In the genomic region with DNA sequence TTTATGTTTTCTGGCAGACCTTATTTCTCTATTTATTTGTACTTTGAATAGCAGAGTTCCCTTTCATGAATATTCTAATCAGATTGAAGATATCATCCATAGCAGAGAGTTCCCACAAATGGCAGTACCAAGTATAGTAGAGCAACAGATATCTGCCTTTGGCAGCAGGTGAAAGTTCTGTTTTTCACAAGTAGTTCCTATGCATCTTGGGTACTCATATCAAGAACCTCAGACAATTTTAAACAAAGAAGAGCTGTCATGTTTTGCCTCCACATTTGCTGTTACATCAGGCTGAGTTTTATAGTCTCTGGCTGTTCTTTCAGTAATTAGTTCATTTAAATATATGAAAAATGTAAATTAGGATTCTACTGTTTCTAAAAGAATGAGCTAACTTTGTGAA, we compare ENCODE assay signal across 29 cellular contexts.
"Had no signal": no experiment of that assay in that cellular context is flagged by ENCODE, and none has a peak within 500 bp of the region (broad histone marks: within the 10 kb centered on the region; RNA-seq: fewer than 3 reads in every experiment).

No MANE protein-coding gene starts in this region.

- ATAC-seq: stimulated activated effector memory CD8-positive, alpha-beta T cell treated with anti-CD3 and anti-CD28 coated beads, Interleukin-12 subunit alpha, Interleukin-12 subunit beta, amount 100 ng/mL, for 72 hours; stimulated activated memory B cell treated with anti-CD40 and anti-IgM and Interleukin-4, amounts not matched to agents 10 μg/mL and 1 μg/mL and 100 μg/mL, for 72 hours; stimulated activated naive B cell treated with anti-CD40 and anti-IgM and Interleukin-4, amounts not matched to agents 10 μg/mL and 1 μg/mL and 100 μg/mL, for 72 hours; stimulated activated naive CD8-positive, alpha-beta T cell treated with anti-CD3 and anti-CD28 coated beads, Interleukin-15, amount 100 ng/mL, for 72 hours; stimulated activated naive CD8-positive, alpha-beta T cell treated with anti-CD3 and anti-CD28 coated beads, Interleukin-15, Interleukin-2, amounts not matched to agents 100 U/mL and 50 U/mL, for 24 hours; upper lobe of right lung had no signal

- H3K27me3 ChIP-seq: stomach, suprapubic skin, testis, thyroid gland, tibial artery, tibial nerve, transverse colon, upper lobe of left lung, upper lobe of right lung, uterus, vagina had no signal

- H3K4me3 Mint-ChIP-seq: stimulated activated effector memory CD8-positive, alpha-beta T cell treated with anti-CD3 and anti-CD28 coated beads, Interleukin-12 subunit alpha, Interleukin-12 subunit beta, amount 100 ng/mL, for 72 hours; stimulated activated memory B cell treated with anti-CD40 and anti-IgM and Interleukin-4, amounts not matched to agents 10 μg/mL and 1 μg/mL and 100 μg/mL, for 72 hours; stimulated activated naive B cell treated with anti-CD40 and anti-IgM and Interleukin-4, amounts not matched to agents 10 μg/mL and 1 μg/mL and 100 μg/mL, for 72 hours; stimulated activated naive CD8-positive, alpha-beta T cell treated with anti-CD3 and anti-CD28 coated beads, Interleukin-15, amount 100 ng/mL, for 72 hours; stimulated activated naive CD8-positive, alpha-beta T cell treated with anti-CD3 and anti-CD28 coated beads, Interleukin-15, Interleukin-2, amounts not matched to agents 100 ng/mL and 50 ng/mL, for 24 hours; type B pancreatic cell had no signal

- H3K4me1 ChIP-seq: stomach, suprapubic skin, testis, thyroid gland, tibial artery, tibial nerve, transverse colon, upper lobe of left lung, upper lobe of right lung, uterus, vagina had no signal

- DNase-seq: stimulated activated CD4-positive, alpha-beta T cell treated with anti-CD3 and anti-CD28 coated beads, Interleukin-2, amount 100 ng/mL, for 48 hours; stimulated activated CD4-positive, alpha-beta T cell treated with anti-CD3 and anti-CD28 coated beads, Interleukin-4, amount 100 ng/mL, for 1 hour; stimulated activated CD4-positive, alpha-beta T cell treated with anti-CD3 and anti-CD28 coated beads, Interleukin-4, amount 100 ng/mL, for 24 hours; stimulated activated CD4-positive, alpha-beta T cell treated with anti-CD3 and anti-CD28 coated beads, Interleukin-4, amount 100 ng/mL, for 4 hours; stimulated activated CD8-positive, alpha-beta memory T cell treated with anti-CD3 and anti-CD28 coated beads, Interleukin-4, amount 100 ng/mL, for 48 hours; stimulated activated naive B cell treated with anti-CD40 and anti-IgM and Interleukin-4, amounts not matched to agents 10 μg/mL and 1 μg/mL and 100 μg/mL, for 72 hours; stimulated activated naive CD4-positive, alpha-beta T cell; stimulated activated naive CD4-positive, alpha-beta T cell treated with Interleukin-2 at 50 U/mL for 16 hours; stimulated activated naive CD8-positive, alpha-beta T cell treated with anti-CD3 and anti-CD28 coated beads, Interleukin-15, amount 100 ng/mL, for 72 hours; stimulated activated naive CD8-positive, alpha-beta T cell treated with anti-CD3 and anti-CD28 coated beads, Interleukin-15, Interleukin-2, amounts not matched to agents 100 U/mL and 50 U/mL, for 24 hours; stomach; substantia nigra; testis; thyroid gland; tibial artery; transverse colon; trophoblast cell; upper lobe of left lung; upper lobe of right lung; uterus had no signal

- H3K27me3 Mint-ChIP-seq: stimulated activated memory B cell treated with anti-CD40 and anti-IgM and Interleukin-4, amounts not matched to agents 10 μg/mL and 1 μg/mL and 100 μg/mL, for 72 hours; stimulated activated naive B cell treated with anti-CD40 and anti-IgM and Interleukin-4, amounts not matched to agents 10 μg/mL and 1 μg/mL and 100 μg/mL, for 72 hours; stimulated activated naive CD8-positive, alpha-beta T cell treated with anti-CD3 and anti-CD28 coated beads, Interleukin-15, amount 100 ng/mL, for 72 hours; stimulated activated naive CD8-positive, alpha-beta T cell treated with anti-CD3 and anti-CD28 coated beads, Interleukin-15, Interleukin-2, amounts not matched to agents 100 ng/mL and 50 ng/mL, for 24 hours; type B pancreatic cell had no signal

- H3K27ac Mint-ChIP-seq: stimulated activated effector memory CD8-positive, alpha-beta T cell treated with anti-CD3 and anti-CD28 coated beads, Interleukin-12 subunit alpha, Interleukin-12 subunit beta, amount 100 ng/mL, for 72 hours; stimulated activated memory B cell treated with anti-CD40 and anti-IgM and Interleukin-4, amounts not matched to agents 10 μg/mL and 1 μg/mL and 100 μg/mL, for 72 hours; stimulated activated naive B cell treated with anti-CD40 and anti-IgM and Interleukin-4, amounts not matched to agents 10 μg/mL and 1 μg/mL and 100 μg/mL, for 72 hours; stimulated activated naive CD8-positive, alpha-beta T cell treated with anti-CD3 and anti-CD28 coated beads, Interleukin-15, Interleukin-2, amounts not matched to agents 100 ng/mL and 50 ng/mL, for 24 hours; type B pancreatic cell had no signal

- H3K9me3 ChIP-seq: suprapubic skin, testis, thyroid gland, upper lobe of right lung, uterus, vagina had no signal

- H3K4me3 ChIP-seq: stomach, suprapubic skin, testis, thoracic aorta, thyroid gland, tibial artery, tibial nerve, transverse colon, upper lobe of left lung, upper lobe of right lung, uterus, vagina had no signal

- H3K4me1 Mint-ChIP-seq: stimulated activated effector memory CD8-positive, alpha-beta T cell treated with anti-CD3 and anti-CD28 coated beads, Interleukin-12 subunit alpha, Interleukin-12 subunit beta, amount 100 ng/mL, for 72 hours; stimulated activated memory B cell treated with anti-CD40 and anti-IgM and Interleukin-4, amounts not matched to agents 10 μg/mL and 1 μg/mL and 100 μg/mL, for 72 hours; stimulated activated naive B cell treated with anti-CD40 and anti-IgM and Interleukin-4, amounts not matched to agents 10 μg/mL and 1 μg/mL and 100 μg/mL, for 72 hours; stimulated activated naive CD8-positive, alpha-beta T cell treated with anti-CD3 and anti-CD28 coated beads, Interleukin-15, amount 100 ng/mL, for 72 hours had no signal

- H3K27ac ChIP-seq: stomach, suprapubic skin, testis, thoracic aorta, thyroid gland, tibial artery, tibial nerve, transverse colon, upper lobe of left lung, upper lobe of right lung, uterus, vagina had no signal

- H3K36me3 Mint-ChIP-seq: stimulated activated effector memory CD8-positive, alpha-beta T cell treated with anti-CD3 and anti-CD28 coated beads, Interleukin-12 subunit alpha, Interleukin-12 subunit beta, amount 100 ng/mL, for 72 hours; stimulated activated memory B cell treated with anti-CD40 and anti-IgM and Interleukin-4, amounts not matched to agents 10 μg/mL and 1 μg/mL and 100 μg/mL, for 72 hours; stimulated activated naive B cell treated with anti-CD40 and anti-IgM and Interleukin-4, amounts not matched to agents 10 μg/mL and 1 μg/mL and 100 μg/mL, for 72 hours; type B pancreatic cell had no signal

- FAIRE-seq: urothelium cell line had no signal

- H3K36me3 ChIP-seq: stomach, suprapubic skin, thoracic aorta, thyroid gland, tibial artery, tibial nerve, transverse colon, upper lobe of left lung, upper lobe of right lung, uterus, vagina had no signal

- H3K9me3 Mint-ChIP-seq: stimulated activated naive CD8-positive, alpha-beta T cell treated with anti-CD3 and anti-CD28 coated beads, Interleukin-15, amount 100 ng/mL, for 72 hours; type B pancreatic cell had no signal
